8 cellular contexts compared by ENCODE assay signal in the genomic region with DNA sequence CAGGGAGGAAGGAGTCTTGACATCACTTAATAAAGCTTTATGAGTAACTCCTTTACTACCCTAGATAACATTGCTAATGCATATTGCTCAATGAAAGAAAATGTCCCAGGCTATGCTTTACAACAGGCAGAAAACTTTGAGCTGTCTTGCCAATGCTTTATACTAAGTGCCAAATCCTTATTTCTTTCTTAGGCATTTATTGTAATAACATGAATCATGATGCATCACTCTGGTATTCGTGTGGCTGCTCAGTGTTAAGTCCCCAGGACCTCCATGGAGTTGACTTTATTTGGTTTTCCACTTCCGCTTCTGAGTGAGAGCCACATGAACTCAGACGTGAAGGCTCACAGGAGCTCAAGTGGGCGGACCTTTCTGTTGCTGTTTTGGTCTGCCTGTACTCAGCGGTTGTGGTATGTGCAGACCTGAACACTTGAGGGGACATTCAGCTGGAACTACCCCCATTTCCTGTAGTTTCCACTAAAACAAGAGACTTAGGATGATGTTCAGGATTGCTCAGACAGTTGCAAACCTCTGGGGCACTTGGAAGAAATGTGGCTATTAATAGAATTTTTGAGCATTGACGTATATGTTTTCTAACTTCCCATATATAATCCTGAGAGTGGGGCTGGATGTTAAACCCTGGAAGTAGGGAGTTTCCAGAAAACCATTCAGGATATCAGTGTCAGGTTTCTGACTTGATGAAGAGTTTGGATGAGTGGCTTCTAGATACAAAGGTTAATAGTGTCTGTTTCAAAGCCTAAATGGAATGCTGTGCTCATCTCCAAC.
A peak's percentile ranks its signal among the peaks of the same experiment; 100 is the strongest.
DNase-seq lines count a peak whose midpoint lies in the region; ATAC-seq, FAIRE-seq and TF ChIP-seq lines count a peak whose summit lies in the region.

No MANE protein-coding gene starts in this region.

- H3K4me3 ChIP-seq in adrenal gland = no peak overlapping the region
- H3K4me3 ChIP-seq in thoracic aorta = no peak overlapping the region

- ATAC-seq in left ventricle myocardium superior (peak; percentile 88), thoracic aorta (ENCODE audit: insufficient number of reproducible peaks, low FRiP score, low read depth) (peak; percentile 98)

- peaks cover 0 to 16% (median 7%) of the 10 kb centered on the region in 3 donors for H3K9me3 ChIP-seq in adrenal gland (replicated peaks in 1 of 3)
- peaks cover 14% of the 10 kb centered on the region for H3K9me3 ChIP-seq in thoracic aorta

- 47 to 54% (median 50%) methylated on average over 6 of the region's 6 CpGs for WGBS in adrenal gland, 4 donors

- H3K27ac ChIP-seq in adrenal gland (no peak overlapping the region), thoracic aorta (peak overlapping the region; percentile 78 to 81)

- intact Hi-C loops in adrenal gland (cut with DNase I) (no loop called here), left ventricle myocardium superior (cut with micrococcal nuclease) (no loop called here)

- DNase-seq in H54 (ENCODE audit: insufficient read length, low spot score) = peak; percentile 46
- DNase-seq in adrenal gland = peak in 6 of 7 donors; percentile 4 to 50 (median 15)
- no peak for DNase-seq in left ventricle myocardium superior
- peak; percentile 63 for DNase-seq in thoracic aorta (ENCODE audit: low spot score)
- no peak for DNase-seq in stimulated activated CD4-positive, alpha-beta T cell treated with anti-CD3 and anti-CD28 coated beads, Interleukin-4, amount 100 ng/mL, for 4 hours
- no peak for DNase-seq in Kasumi-1 (lab: John Stamatoyannopoulos, UW)
- no peak for DNase-seq in stimulated activated naive CD4-positive, alpha-beta T cell treated with Interleukin-2 at 50 U/mL for 16 hours (lab: John Stamatoyannopoulos, UW)
- DNase-seq in KBM-7 = no peak

- H3K27me3 ChIP-seq in adrenal gland = no peaks in the 10 kb centered on the region
- H3K27me3 ChIP-seq in thoracic aorta (replicated peaks; ENCODE audit: insufficient read depth) = no peaks in the 10 kb centered on the region

- TF ChIP-seq POLR2A in H54 (IDR thresholded peaks at IDR 0.05; ENCODE audit: low read depth, low read length) = no peak
- no peak for TF ChIP-seq POLR2A in adrenal gland (IDR thresholded peaks at IDR 0.05)

- H3K36me3 ChIP-seq in adrenal gland (replicated peaks in 1 of 2) (no peaks in the 10 kb centered on the region), thoracic aorta (no peaks in the 10 kb centered on the region)

- peak; percentile 97 for FAIRE-seq in H54 (lab: Jason Lieb, UNC)

- no peaks in the 10 kb centered on the region for H3K4me1 ChIP-seq in adrenal gland (replicated peaks in 1 of 2)
- peaks cover 0 to 13% of the 10 kb centered on the region in 2 donors for H3K4me1 ChIP-seq in thoracic aorta (ENCODE audit: control insufficient read depth in 1 of 2, low read depth in 2 of 2)

- in situ Hi-C loops in KBM-7 (cut with MboI; ENCODE audit: low pct_unique_long_range_greater_than_20kb, low sequenced_read_pairs) = no loop called here

- no peak for TF ChIP-seq CTCF in adrenal gland (IDR thresholded peaks at IDR 0.05)
- no peak for TF ChIP-seq CTCF in thoracic aorta (IDR thresholded peaks at IDR 0.05)

Comparison
In these comparisons a context has a peak if more than half of its experiments do, and no peak if none do; other contexts are left out.
1. DNase-seq: peak in H54 (single experiment), adrenal gland (6 of 7) and thoracic aorta (single experiment); none in left ventricle myocardium superior (single experiment), stimulated activated CD4-positive, alpha-beta T cell treated with anti-CD3 and anti-CD28 coated beads, Interleukin-4, amount 100 ng/mL, for 4 hours (0 of 2), Kasumi-1 (0 of 2), stimulated activated naive CD4-positive, alpha-beta T cell treated with Interleukin-2 at 50 U/mL for 16 hours (single experiment) and KBM-7 (single experiment).
2. H3K27ac ChIP-seq: peak in thoracic aorta (2 of 2); none in adrenal gland (0 of 5).